ENCODE assay signal across 23 cellular contexts in the genomic region with DNA sequence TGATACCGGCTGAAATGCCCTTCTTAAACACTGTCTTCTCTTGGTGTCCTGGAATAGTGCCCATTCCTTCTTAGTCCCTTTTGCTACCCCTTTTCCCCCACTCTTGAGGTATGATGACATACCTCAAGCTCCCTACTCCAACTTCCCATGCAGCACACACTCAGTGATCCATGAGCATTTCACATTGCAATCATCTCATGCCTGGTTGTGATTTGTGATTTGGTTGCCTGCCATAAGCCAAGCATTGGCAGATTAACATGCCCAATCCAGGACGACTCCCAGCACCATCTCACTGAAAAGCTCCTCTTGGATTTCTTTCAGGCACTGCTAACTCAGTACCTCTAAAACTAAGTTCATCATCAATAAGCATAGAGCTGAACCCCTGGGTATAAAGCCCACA. TPM values are rescaled to one million over a fixed set of nuclear protein-coding genes. Genes with fewer than 3 reads are reported as not detected.
"Had no signal": no experiment of that assay in that cellular context is flagged by ENCODE, and none has a peak within 500 bp of the region (broad histone marks: within the 10 kb centered on the region; RNA-seq: fewer than 3 reads in every experiment).

No MANE protein-coding gene starts in this region.

- H3K4me3 Mint-ChIP-seq: activated CD4-positive, alpha-beta T cell treated with anti-CD3 and anti-CD28 coated beads, Interleukin-2, amount 10 ng/mL, durations not matched to agents 24 days and 14 days; activated CD8-positive, alpha-beta memory T cell treated with anti-CD3 and anti-CD28 coated beads, Interleukin-2, amount 10 ng/mL, durations not matched to agents 7 days and 5 days; activated naive CD4-positive, alpha-beta T cell treated with anti-CD3 and anti-CD28 coated beads, Interleukin-2, amount 10 ng/mL, durations not matched to agents 7 days and 5 days; activated naive CD8-positive, alpha-beta T cell treated with anti-CD3 and anti-CD28 coated beads for 36 hours; activated T-cell treated with anti-CD3 and anti-CD28 coated beads, Interleukin-2, amount 50 U/mL, for 24 hours; WTC11 had no signal

- DNase-seq: activated CD4-positive, alpha-beta T cell treated with anti-CD3 and anti-CD28 coated beads, Interleukin-2, amount 10 ng/mL, durations not matched to agents 24 days and 14 days; activated CD4-positive, alpha-beta T cell treated with anti-CD3 and anti-CD28 coated beads, Interleukin-2, amount 50 U/mL, for 48 hours; activated CD4-positive, CD25-positive, alpha-beta regulatory T cell treated with anti-CD3 and anti-CD28 coated beads, Interleukin-2, amount 50 U/mL, for 72 hours; activated CD8-positive, alpha-beta memory T cell treated with anti-CD3 and anti-CD28 coated beads, Interleukin-2, amount 10 ng/mL, durations not matched to agents 7 days and 5 days; activated gamma-delta T cell treated with Interleukin-2 at 50 U/mL for 16 hours; activated naive CD4-positive, alpha-beta T cell treated with anti-CD3 and anti-CD28 coated beads, Interleukin-2, amount 10 ng/mL, durations not matched to agents 7 days and 5 days; activated naive CD8-positive, alpha-beta T cell treated with anti-CD3 and anti-CD28 coated beads for 36 hours; activated T-cell treated with anti-CD3 and anti-CD28 coated beads, Interleukin-2, amount 50 U/mL, for 24 hours; NCI-H1092; NCI-H1436; NCI-H1694 treated with DMSO at 0.1 percent for 48 hours; NCI-H2029 treated with DMSO at 0.1 percent for 48 hours; NCI-H510A treated with DMSO at 0.1 percent for 48 hours; Peyer's patch; SJCRH30; SK-N-SH had no signal

- H3K9me3 Mint-ChIP-seq: activated CD4-positive, alpha-beta T cell treated with anti-CD3 and anti-CD28 coated beads, Interleukin-2, amount 10 ng/mL, durations not matched to agents 24 days and 14 days; activated naive CD4-positive, alpha-beta T cell treated with anti-CD3 and anti-CD28 coated beads, Interleukin-2, amount 10 ng/mL, durations not matched to agents 7 days and 5 days; activated naive CD8-positive, alpha-beta T cell treated with anti-CD3 and anti-CD28 coated beads for 36 hours; activated T-cell treated with anti-CD3 and anti-CD28 coated beads, Interleukin-2, amount 50 U/mL, for 24 hours; WTC11 had no signal

- H3K36me3 ChIP-seq: SJCRH30 had no signal

- H3K27me3 ChIP-seq: Peyer's patch, SJCRH30 had no signal

- H3K9me3 ChIP-seq: Peyer's patch, SJCRH30, SK-N-SH had no signal

- H3K4me1 ChIP-seq: Peyer's patch, SJCRH30 had no signal

- H3K4me3 ChIP-seq: Peyer's patch, SJCRH30 had no signal

- H3K27ac Mint-ChIP-seq: activated CD4-positive, alpha-beta T cell treated with anti-CD3 and anti-CD28 coated beads, Interleukin-2, amount 10 ng/mL, durations not matched to agents 24 days and 14 days; activated CD8-positive, alpha-beta memory T cell treated with anti-CD3 and anti-CD28 coated beads, Interleukin-2, amount 10 ng/mL, durations not matched to agents 7 days and 5 days; activated naive CD4-positive, alpha-beta T cell treated with anti-CD3 and anti-CD28 coated beads, Interleukin-2, amount 10 ng/mL, durations not matched to agents 7 days and 5 days; activated naive CD8-positive, alpha-beta T cell treated with anti-CD3 and anti-CD28 coated beads for 36 hours; activated T-cell treated with anti-CD3 and anti-CD28 coated beads, Interleukin-2, amount 50 U/mL, for 24 hours; WTC11 had no signal

- H3K36me3 Mint-ChIP-seq: activated naive CD8-positive, alpha-beta T cell treated with anti-CD3 and anti-CD28 coated beads for 36 hours; WTC11 had no signal

- H3K27me3 Mint-ChIP-seq: activated CD4-positive, alpha-beta T cell treated with anti-CD3 and anti-CD28 coated beads, Interleukin-2, amount 10 ng/mL, durations not matched to agents 24 days and 14 days; activated CD8-positive, alpha-beta memory T cell treated with anti-CD3 and anti-CD28 coated beads, Interleukin-2, amount 10 ng/mL, durations not matched to agents 7 days and 5 days; activated naive CD4-positive, alpha-beta T cell treated with anti-CD3 and anti-CD28 coated beads, Interleukin-2, amount 10 ng/mL, durations not matched to agents 7 days and 5 days; activated naive CD8-positive, alpha-beta T cell treated with anti-CD3 and anti-CD28 coated beads for 36 hours; activated T-cell treated with anti-CD3 and anti-CD28 coated beads, Interleukin-2, amount 50 U/mL, for 24 hours had no signal

- H3K27ac ChIP-seq: KMS-11, Peyer's patch, RWPE1, SJCRH30 had no signal

- H3K4me1 Mint-ChIP-seq: activated naive CD4-positive, alpha-beta T cell treated with anti-CD3 and anti-CD28 coated beads, Interleukin-2, amount 10 ng/mL, durations not matched to agents 7 days and 5 days; WTC11 had no signal

RNA-seq across cellular contexts. Expression of a gene that starts 42.4 kb away (rescaled TPM):
- total RNA-seq: activated CD4-positive, alpha-beta T cell treated with anti-CD3 and anti-CD28 coated beads, Interleukin-2, amount 10 ng/mL, durations not matched to agents 24 days and 14 days; activated CD8-positive, alpha-beta memory T cell treated with anti-CD3 and anti-CD28 coated beads, Interleukin-2, amount 10 ng/mL, durations not matched to agents 7 days and 5 days; activated naive CD8-positive, alpha-beta T cell treated with anti-CD3 and anti-CD28 coated beads for 36 hours; MCF 10A; Peyer's patch; Right ventricle myocardium superior; SJCRH30; T-helper 1 cell treated with Interleukin-12 subunit alpha and Interleukin-12 subunit beta and Interleukin-4 antibody, amounts not matched to agents 30 ng/mL and 1 ng/mL, for 36 hours; WTC11 had no signal
- polyA plus RNA-seq: adipose tissue had no signal

RNA-seq across cellular contexts. Expression of a gene that starts 43.8 kb away (rescaled TPM):
- total RNA-seq: activated CD4-positive, alpha-beta T cell treated with anti-CD3 and anti-CD28 coated beads, Interleukin-2, amount 10 ng/mL, durations not matched to agents 24 days and 14 days; activated CD8-positive, alpha-beta memory T cell treated with anti-CD3 and anti-CD28 coated beads, Interleukin-2, amount 10 ng/mL, durations not matched to agents 7 days and 5 days; activated naive CD8-positive, alpha-beta T cell treated with anti-CD3 and anti-CD28 coated beads for 36 hours; MCF 10A; Peyer's patch; Right ventricle myocardium superior; SJCRH30; T-helper 1 cell treated with Interleukin-12 subunit alpha and Interleukin-12 subunit beta and Interleukin-4 antibody, amounts not matched to agents 30 ng/mL and 1 ng/mL, for 36 hours; WTC11 had no signal
